10 cellular contexts compared by ENCODE assay signal in the genomic region with DNA sequence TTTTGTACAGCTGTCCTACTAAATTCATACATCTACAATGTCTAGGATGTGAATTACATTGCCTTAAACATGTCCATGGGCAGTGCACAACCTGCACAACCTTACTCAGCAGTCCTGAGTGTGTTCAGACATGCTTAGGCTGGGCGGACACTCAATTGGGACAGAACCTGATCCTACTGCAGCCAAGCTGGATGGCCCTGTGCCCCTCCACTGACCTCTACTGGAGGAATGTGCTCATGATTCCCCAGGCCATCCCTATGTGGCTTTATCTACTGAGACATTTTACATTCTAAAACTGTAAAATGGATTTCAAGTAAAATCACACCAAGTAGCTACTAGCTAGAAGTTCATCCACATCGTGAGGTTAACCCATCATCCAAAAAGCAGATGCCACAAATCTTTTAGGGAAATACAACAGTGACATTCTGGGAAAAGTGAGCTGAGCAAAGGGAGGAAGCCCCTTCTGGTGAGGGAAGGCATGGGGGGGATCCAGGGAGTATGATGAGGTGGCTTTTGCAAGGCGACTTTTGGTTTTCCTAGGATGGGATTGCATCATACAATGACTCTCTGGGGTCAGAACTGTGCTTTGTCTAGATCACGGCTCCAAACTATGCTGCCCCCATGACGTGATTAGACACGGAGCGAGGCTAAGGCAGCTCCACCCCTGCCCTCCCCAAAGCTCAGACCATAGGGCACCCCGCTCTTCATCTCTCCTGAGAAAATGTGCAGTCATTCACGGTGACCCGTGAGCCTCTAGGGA.
A peak's percentile ranks its signal among the peaks of the same experiment; 100 is the strongest.
DNase-seq lines count a peak whose midpoint lies in the region; ATAC-seq and TF ChIP-seq lines count a peak whose summit lies in the region.
"Had no signal": no experiment of that assay in that cellular context is flagged by ENCODE, and none has a peak within 500 bp of the region (broad histone marks: within the 10 kb centered on the region; RNA-seq: fewer than 3 reads in every experiment).

No MANE protein-coding gene starts in this region.

- no peak overlapping the region for H3K4me2 ChIP-seq in mesenchymal stem cell (ENCODE audit: low read length, poor library complexity, severe bottlenecking)

- H3K9ac ChIP-seq in mesenchymal stem cell (ENCODE audit: low read length), result peak overlapping the region; percentile 56

- no peak overlapping the region for H2BK5ac ChIP-seq in mesenchymal stem cell (ENCODE audit: low read depth, low read length, poor library complexity, severe bottlenecking)

- H3K23ac ChIP-seq in mesenchymal stem cell (ENCODE audit: low read length in 2 of 2), result no peak overlapping the region

- H2BK120ac ChIP-seq in mesenchymal stem cell (ENCODE audit: low read depth, low read length), result no peak overlapping the region

- no peak overlapping the region for H4K91ac ChIP-seq in mesenchymal stem cell (ENCODE audit: low read length)

- no peak overlapping the region for H2AFZ ChIP-seq in mesenchymal stem cell (ENCODE audit: low read depth, low read length)

- H4K8ac ChIP-seq in mesenchymal stem cell (ENCODE audit: low read length), result no peak overlapping the region

- H3K18ac ChIP-seq in mesenchymal stem cell (ENCODE audit: low read depth in 1 of 2, low read length in 2 of 2), result no peak overlapping the region

- TF ChIP-seq CTCF in brain microvascular endothelial cell (IDR thresholded peaks at IDR 0.05; ENCODE audit: low read depth, low read length, missing control alignments) (peak; percentile 75), tibial artery (IDR thresholded peaks at IDR 0.05) (no peak)

- no peaks in the 10 kb centered on the region for H3K79me1 ChIP-seq in mesenchymal stem cell (replicated peaks; ENCODE audit: low read length, poor library complexity, severe bottlenecking)

- H3K36me3 ChIP-seq in brain microvascular endothelial cell (replicated peaks) (no peaks in the 10 kb centered on the region), mesenchymal stem cell (ENCODE audit: control insufficient read depth in 1 of 2, insufficient read depth in 2 of 2, low read depth in 1 of 2, low read length in 2 of 2) (no peaks in the 10 kb centered on the region), tibial artery (no peaks in the 10 kb centered on the region)
- H3K36me3 ChIP-seq: prostate gland had no signal

- no peak for ATAC-seq in GM21717 (IDR thresholded peaks at IDR 0.05; ENCODE audit: unreplicated experiment)

- WGBS in mesenchymal stem cell, result 70% methylated on average over 9 of the region's 10 CpGs

- H2AK5ac ChIP-seq in mesenchymal stem cell (ENCODE audit: low read length, severe bottlenecking), result no peak overlapping the region

- H3K27me3 ChIP-seq in brain microvascular endothelial cell (replicated peaks) (no peaks in the 10 kb centered on the region), mesenchymal stem cell (ENCODE audit: control insufficient read depth in 1 of 2, insufficient read depth in 1 of 2, low read length in 2 of 2) (no peaks in the 10 kb centered on the region), tibial artery (no peaks in the 10 kb centered on the region)

- peak; percentile 1 for DNase-seq in ELF-1 (ENCODE audit: low read depth, low spot score)
- DNase-seq in HuH-7 (ENCODE audit: low spot score), result peak; percentile 12
- peak; percentile 15 for DNase-seq in brain microvascular endothelial cell
- DNase-seq in mesenchymal stem cell, result no peak
- DNase-seq in mesenteric fat pad (ENCODE audit: low spot score), result no peak
- DNase-seq in tibial artery, result no peak
- DNase-seq in NCI-H1048 (lab: John Stamatoyannopoulos, UW), result no peak
- DNase-seq: NCI-H1694 had no signal

- no peak overlapping the region for H2BK15ac ChIP-seq in mesenchymal stem cell (ENCODE audit: low read depth, poor library complexity, severe bottlenecking)

- no peak overlapping the region for H3K14ac ChIP-seq in mesenchymal stem cell (ENCODE audit: low read length in 2 of 2)

- no peaks in the 10 kb centered on the region for H3K4me1 ChIP-seq in mesenchymal stem cell (ENCODE audit: control insufficient read depth, insufficient read depth, low read depth, low read length)
- H3K4me1 ChIP-seq in tibial artery, result no peaks in the 10 kb centered on the region
- H3K4me1 ChIP-seq: prostate gland had no signal

- in situ Hi-C loops in brain microvascular endothelial cell (cut with HindIII; ENCODE audit: low pct_ligation_motif_present, low sequenced_read_pairs), result no loop called here

- no peak overlapping the region for H3K27ac ChIP-seq in brain microvascular endothelial cell
- no peak overlapping the region for H3K27ac ChIP-seq in mesenchymal stem cell (ENCODE audit: low read length, poor library complexity, severe bottlenecking)
- H3K27ac ChIP-seq in tibial artery, result no peak overlapping the region
- H3K27ac ChIP-seq: prostate gland had no signal

- H2BK12ac ChIP-seq in mesenchymal stem cell (ENCODE audit: low read length in 2 of 2), result no peak overlapping the region

- H3K9me3 ChIP-seq in mesenchymal stem cell (ENCODE audit: control insufficient read depth, low read length), result no peaks in the 10 kb centered on the region
- H3K9me3 ChIP-seq in tibial artery, result no peaks in the 10 kb centered on the region
- H3K9me3 ChIP-seq: prostate gland had no signal

- no peak overlapping the region for H3K4me3 ChIP-seq in brain microvascular endothelial cell (ENCODE audit: low read depth, low read length)
- no peak overlapping the region for H3K4me3 ChIP-seq in mesenchymal stem cell (ENCODE audit: insufficient read depth in 1 of 2, low read depth in 1 of 2, low read length in 2 of 2)
- no peak overlapping the region for H3K4me3 ChIP-seq in tibial artery
- H3K4me3 ChIP-seq: prostate gland had no signal

- intact Hi-C loops in tibial artery (cut with DNase I; ENCODE audit: low total_unique reads), result no loop called here

- H3K4ac ChIP-seq in mesenchymal stem cell (ENCODE audit: low read depth in 1 of 2, low read length in 2 of 2), result no peak overlapping the region

Comparison
In these comparisons a context has a peak if more than half of its experiments do, and no peak if none do; other contexts are left out.
1. DNase-seq: peak in ELF-1 (single experiment), HuH-7 (single experiment) and brain microvascular endothelial cell (single experiment); none in mesenchymal stem cell (single experiment), mesenteric fat pad (single experiment), tibial artery (0 of 2) and NCI-H1048 (single experiment).